In the genomic region with DNA sequence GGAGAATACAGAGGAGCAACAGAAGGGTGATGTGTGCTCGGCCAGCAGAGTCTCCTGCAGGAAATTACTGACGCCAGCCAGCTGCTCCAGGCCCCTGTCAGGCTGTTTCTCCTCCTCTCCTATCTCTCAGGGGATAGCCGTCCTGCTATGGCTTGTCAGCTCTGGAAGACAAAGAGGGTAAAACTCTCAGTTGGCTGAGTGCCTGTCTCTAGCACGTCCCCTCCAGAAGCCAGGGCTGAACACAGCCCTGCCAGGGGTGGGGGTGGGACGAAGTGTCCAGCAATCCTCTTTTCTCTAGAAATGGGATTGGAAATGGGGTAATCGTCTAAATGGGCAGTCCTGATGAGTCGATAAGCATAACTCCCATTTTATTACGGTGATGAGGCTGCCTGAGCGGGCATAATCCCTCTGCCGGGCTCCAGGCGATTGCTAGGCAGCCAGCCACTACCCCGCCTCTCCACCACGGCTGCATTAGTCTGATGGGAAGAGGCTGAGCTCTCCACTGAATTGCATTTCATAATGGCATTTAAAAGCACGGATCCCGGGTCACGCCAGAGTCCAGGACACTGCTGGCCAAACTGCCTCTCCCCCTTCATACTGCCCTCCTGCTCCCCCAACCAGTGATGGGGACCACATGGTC, we compare ENCODE assay signal across 12 cellular contexts.
DNase-seq lines count a peak whose midpoint lies in the region; ATAC-seq and TF ChIP-seq lines count a peak whose summit lies in the region.
"Had no signal": no experiment of that assay in that cellular context is flagged by ENCODE, and none has a peak within 500 bp of the region (broad histone marks: within the 10 kb centered on the region; RNA-seq: fewer than 3 reads in every experiment).

No MANE protein-coding gene starts in this region.

- H3K4me3 ChIP-seq in cardiac muscle cell (no peak overlapping the region), ovary (no peak overlapping the region)

- H3K27me3 ChIP-seq in cardiac muscle cell, result no peaks in the 10 kb centered on the region
- H3K27me3 ChIP-seq in ovary, result no peaks in the 10 kb centered on the region
- H3K27me3 ChIP-seq: brain microvascular endothelial cell had no signal

- H3K27ac ChIP-seq in cardiac muscle cell (peak overlapping the region; percentile 35), ovary (no peak overlapping the region)
- H3K27ac ChIP-seq: brain microvascular endothelial cell had no signal

- no peak for TF ChIP-seq POLR2A in ovary (IDR thresholded peaks at IDR 0.05)

- H3K9me3 ChIP-seq in cardiac muscle cell (ENCODE audit: low read depth) (no peaks in the 10 kb centered on the region), ovary (no peaks in the 10 kb centered on the region)

- H3K4me1 ChIP-seq in cardiac muscle cell (ENCODE audit: low read depth), result peaks cover 6% of the 10 kb centered on the region
- H3K4me1 ChIP-seq in ovary (ENCODE audit: insufficient read depth), result peaks cover 4% of the 10 kb centered on the region

- intact Hi-C loops in ovary (cut with DNase I), result no loop called here

- TF ChIP-seq EP300 in ovary (IDR thresholded peaks at IDR 0.05), result no peak

- WGBS in ovary, 3 donors, result 9 to 15% (median 9%) methylated on average over 16 of the region's 16 CpGs

- H3K36me3 ChIP-seq in cardiac muscle cell (no peaks in the 10 kb centered on the region), ovary (no peaks in the 10 kb centered on the region)
- H3K36me3 ChIP-seq: brain microvascular endothelial cell had no signal

- DNase-seq in DMS153 (lab: John Stamatoyannopoulos, UW), result peak; percentile 64
- peak; percentile 78 for DNase-seq in NCI-H446 treated with DMSO at 0.1 percent for 48 hours (lab: John Stamatoyannopoulos, UW)
- peak; percentile 37 to 69 for DNase-seq in cardiac muscle cell (ENCODE audit: low read depth in 1 of 2, low spot score in 1 of 2)
- DNase-seq in ovary, result peak; percentile 16 to 50 (median 26)
- no peak for DNase-seq in stimulated activated CD4-positive, alpha-beta T cell treated with anti-CD3 and anti-CD28 coated beads, Interleukin-12 subunit alpha, Interleukin-12 subunit beta, amount 100 ng/mL, for 4 hours
- no peak for DNase-seq in activated naive CD4-positive, alpha-beta T cell treated with Interleukin-2 at 50 U/mL for 16 hours
- no peak for DNase-seq in GF-D8 (lab: John Stamatoyannopoulos, UW)
- DNase-seq: activated CD4-positive, CD25-positive, alpha-beta regulatory T cell; brain microvascular endothelial cell; NCI-H748 treated with DMSO at 0.1 percent for 48 hours; stimulated activated CD4-positive, alpha-beta T cell treated with anti-CD3 and anti-CD28 coated beads, Interleukin-4, amount 100 ng/mL, for 1 hour had no signal

- TF ChIP-seq CTCF in cardiac muscle cell (IDR thresholded peaks at IDR 0.05; ENCODE audit: low read depth, low read length) (no peak), ovary (IDR thresholded peaks at IDR 0.05) (no peak)

- ATAC-seq in HG03469 (IDR thresholded peaks at IDR 0.05; ENCODE audit: unreplicated experiment), result no peak

Comparison
In these comparisons a context has a peak if more than half of its experiments do, and no peak if none do; other contexts are left out.
1. DNase-seq: peak in DMS153 (single experiment), NCI-H446 treated with DMSO at 0.1 percent for 48 hours (single experiment), cardiac muscle cell (2 of 2) and ovary (5 of 5); none in stimulated activated CD4-positive, alpha-beta T cell treated with anti-CD3 and anti-CD28 coated beads, Interleukin-12 subunit alpha, Interleukin-12 subunit beta, amount 100 ng/mL, for 4 hours (single experiment), activated naive CD4-positive, alpha-beta T cell treated with Interleukin-2 at 50 U/mL for 16 hours (single experiment) and GF-D8 (single experiment).